ENCODE assay signal across 9 cellular contexts in the genomic region with DNA sequence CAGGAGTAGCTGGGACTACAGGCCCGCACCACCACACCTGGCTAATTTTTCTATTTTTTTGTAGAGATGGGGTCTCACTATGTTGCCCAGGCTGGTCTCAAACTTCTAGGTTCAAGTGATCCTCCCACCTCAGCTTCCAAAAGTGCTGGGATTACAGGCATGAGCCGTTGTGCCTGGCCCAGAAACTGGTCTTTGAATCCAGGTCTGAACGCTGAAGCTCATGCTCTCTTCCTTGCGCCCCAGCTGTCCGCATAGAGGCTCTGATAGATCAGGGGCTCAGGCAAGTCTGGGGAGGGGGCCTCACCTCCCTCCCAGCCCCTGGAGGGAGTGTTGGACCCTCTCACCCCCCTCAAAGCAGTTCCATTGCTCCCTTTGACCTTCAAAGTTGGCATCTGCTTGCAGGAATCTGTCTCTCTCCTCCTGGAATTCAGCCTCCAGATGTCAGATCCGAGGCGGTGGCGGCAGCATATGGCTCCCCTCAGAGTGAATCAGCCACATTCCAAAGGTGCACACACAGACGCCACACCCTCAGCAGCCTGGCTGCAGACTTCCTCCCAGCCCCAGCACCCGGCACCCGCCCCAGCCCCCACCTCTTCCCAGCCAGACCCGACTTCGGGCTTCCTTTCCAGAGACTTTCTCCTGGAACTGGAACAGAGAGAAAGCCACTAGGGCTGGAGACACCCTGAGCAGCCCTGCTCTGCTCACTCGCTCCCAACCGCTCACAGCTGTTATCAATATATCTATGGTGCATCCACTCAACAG. TPM values are rescaled to one million over a fixed set of nuclear protein-coding genes. Genes with fewer than 3 reads are reported as not detected.
DNase-seq lines count a peak whose midpoint lies in the region; ATAC-seq, FAIRE-seq and TF ChIP-seq lines count a peak whose summit lies in the region.
"Had no signal": no experiment of that assay in that cellular context is flagged by ENCODE, and none has a peak within 500 bp of the region (broad histone marks: within the 10 kb centered on the region; RNA-seq: fewer than 3 reads in every experiment).

No MANE protein-coding gene starts in this region.

- DNase-seq in HTR-8/SVneo (ENCODE audit: insufficient read length, low spot score) (peak; percentile 95), MCF 10A (ENCODE audit: unreplicated experiment) (peak; percentile 89), kidney epithelial cell (ENCODE audit: low read depth) (peak; percentile 81), tibial nerve (ENCODE audit: low spot score in 2 of 2) (no peak), RPMI8226 (no peak), G401 (ENCODE audit: low spot score) (no peak)
- no peak for DNase-seq in stimulated activated naive CD8-positive, alpha-beta T cell treated with anti-CD3 and anti-CD28 coated beads, Interleukin-15, amount 100 ng/mL, for 72 hours

- TF ChIP-seq EP300 in tibial nerve (IDR thresholded peaks at IDR 0.05): no peak

- H3K36me3 ChIP-seq in kidney epithelial cell (ENCODE audit: control insufficient read depth, insufficient read depth, low read length) (peaks cover 1% of the 10 kb centered on the region), tibial nerve (no peaks in the 10 kb centered on the region)

- peak overlapping the region in 3 of 4 donors; percentile 27 to 59 (median 44) for H3K27ac ChIP-seq in tibial nerve

- H3K27me3 ChIP-seq in kidney epithelial cell (ENCODE audit: control insufficient read depth, insufficient read depth, low read length): no peaks in the 10 kb centered on the region
- H3K27me3 ChIP-seq in tibial nerve: no peaks in the 10 kb centered on the region

- POLR2A ChIA-PET in MCF 10A (lab: Yijun Ruan, JAX): interaction anchor here (0.5 to 2.7 kb wide), 15 partner anchors 9 to 141 kb away, joined by 3 to 20 read pairs (median 4); partner anchors contain the start of gene TFAP4

- no peaks in the 10 kb centered on the region for H3K9me3 Mint-ChIP-seq in MCF 10A (ENCODE audit: unreplicated experiment)
- H3K9me3 Mint-ChIP-seq in stimulated activated naive CD8-positive, alpha-beta T cell treated with anti-CD3 and anti-CD28 coated beads, Interleukin-15, amount 100 ng/mL, for 72 hours: no peaks in the 10 kb centered on the region

- peaks cover 14% of the 10 kb centered on the region for H3K4me1 Mint-ChIP-seq in MCF 10A (ENCODE audit: insufficient read depth, unreplicated experiment)
- H3K4me1 Mint-ChIP-seq in stimulated activated naive CD8-positive, alpha-beta T cell treated with anti-CD3 and anti-CD28 coated beads, Interleukin-15, amount 100 ng/mL, for 72 hours: peaks cover 9% of the 10 kb centered on the region

- ATAC-seq in GM19397 (IDR thresholded peaks at IDR 0.05; ENCODE audit: unreplicated experiment): no peak
- no peak for ATAC-seq in stimulated activated naive CD8-positive, alpha-beta T cell treated with anti-CD3 and anti-CD28 coated beads, Interleukin-15, amount 100 ng/mL, for 72 hours

- TSS peak; percentile 15 for BruUV-seq in MCF 10A (replicated peaks; lab: Mats Ljungman, UMichigan)

- H3K9me3 ChIP-seq in tibial nerve: no peaks in the 10 kb centered on the region

- peak overlapping the region; percentile 44 for H3K4me3 Mint-ChIP-seq in MCF 10A (ENCODE audit: unreplicated experiment)
- H3K4me3 Mint-ChIP-seq in stimulated activated naive CD8-positive, alpha-beta T cell treated with anti-CD3 and anti-CD28 coated beads, Interleukin-15, amount 100 ng/mL, for 72 hours: no peak overlapping the region
- H3K4me3 Mint-ChIP-seq: activated naive CD8-positive, alpha-beta T cell had no signal

- H3K27me3 Mint-ChIP-seq in MCF 10A (ENCODE audit: insufficient read depth, unreplicated experiment): no peaks in the 10 kb centered on the region
- H3K27me3 Mint-ChIP-seq in stimulated activated naive CD8-positive, alpha-beta T cell treated with anti-CD3 and anti-CD28 coated beads, Interleukin-15, amount 100 ng/mL, for 72 hours: peaks cover 3% of the 10 kb centered on the region
- H3K27me3 Mint-ChIP-seq: activated naive CD8-positive, alpha-beta T cell had no signal

- no peak overlapping the region for H3K4me3 ChIP-seq in kidney epithelial cell (ENCODE audit: low read depth, low read length)
- H3K4me3 ChIP-seq in tibial nerve: no peak overlapping the region

- H3K4me1 ChIP-seq in tibial nerve: peaks cover 0 to 24% (median 14%) of the 10 kb centered on the region in 4 donors

- intact Hi-C loops in MCF 10A (cut with micrococcal nuclease): loop anchor here (1.0 kb wide), 2 partner anchors 8 to 9 kb away; no protein-coding TSS in a partner anchor

- TF ChIP-seq POLR2A in tibial nerve (IDR thresholded peaks at IDR 0.05): no peak

- 36 to 47% methylated on average over 14 to 15 of the region's 15 CpGs for WGBS in tibial nerve, 2 donors

- CTCF ChIA-PET in MCF 10A (lab: Yijun Ruan, JAX): interaction anchor here (0.6 to 5.2 kb wide), 8 partner anchors 10 to 102 kb away, joined by 3 to 30 read pairs (median 4); no protein-coding TSS in a partner anchor

- in situ Hi-C loops in G401 (cut with HindIII; ENCODE audit: low sequenced_read_pairs): no loop called here

- TF ChIP-seq CTCF in MCF 10A (IDR thresholded peaks at IDR 0.05; ENCODE audit: unreplicated experiment): no peak
- peak; percentile 1 for TF ChIP-seq CTCF in kidney epithelial cell (IDR thresholded peaks at IDR 0.05; ENCODE audit: insufficient read depth, low read length, poor library complexity, severe bottlenecking)
- TF ChIP-seq CTCF in tibial nerve (IDR thresholded peaks at IDR 0.05): no peak

- H3K36me3 Mint-ChIP-seq in MCF 10A (ENCODE audit: insufficient read depth, unreplicated experiment): peaks cover 16% of the 10 kb centered on the region
- H3K36me3 Mint-ChIP-seq: activated naive CD8-positive, alpha-beta T cell had no signal

- FAIRE-seq in HTR-8/SVneo (lab: Jason Lieb, UNC): peak; percentile 77

- H3K27ac Mint-ChIP-seq in MCF 10A (ENCODE audit: low read depth, unreplicated experiment): peak overlapping the region; percentile 96
- no peak overlapping the region for H3K27ac Mint-ChIP-seq in stimulated activated naive CD8-positive, alpha-beta T cell treated with anti-CD3 and anti-CD28 coated beads, Interleukin-15, amount 100 ng/mL, for 72 hours
- H3K27ac Mint-ChIP-seq: activated naive CD8-positive, alpha-beta T cell had no signal

RNA-seq across cellular contexts. Expression of gene GLIS2, which starts 16.9 kb away (rescaled TPM):
- 14.7 and 15.8 TPM in 2 replicates for total RNA-seq in MCF 10A (2022)
- total RNA-seq in kidney epithelial cell: 11.5 and 14.7 TPM in 2 replicates
- total RNA-seq in tibial nerve: 10 to 100 TPM in 3 of 4 donors, 1 to 10 TPM in 1; 9.0 to 11.1 (median 10.8) TPM
- 0.44 and 0.80 TPM in 2 replicates for total RNA-seq in G401 (2014; rRNA removed; shearing (Covaris generic))

RNA-seq across cellular contexts. Expression of gene TFAP4, which starts 26.1 kb away (rescaled TPM):
- total RNA-seq in MCF 10A (2022) (15.5 and 23.9 TPM in 2 replicates), kidney epithelial cell (7.1 and 10.4 TPM in 2 replicates), tibial nerve (10 to 100 TPM in 2 of 4 donors, 1 to 10 TPM in 2; 6.9 to 16.8 (median 11.7) TPM)
- total RNA-seq in G401 (2014; rRNA removed; shearing (Covaris generic)): 14.5 and 38.3 TPM in 2 replicates

RNA-seq across cellular contexts. Expression of gene PAM16, which starts 52.2 kb away (rescaled TPM):
- total RNA-seq in MCF 10A (2022) (71.8 and 117 TPM in 2 replicates), kidney epithelial cell (58.1 and 62.8 TPM in 2 replicates), tibial nerve (10 to 100 TPM; 45.1 to 95.1 (median 60.7) TPM)
- 68.3 and 83.9 TPM in 2 replicates for total RNA-seq in G401 (2014; rRNA removed; shearing (Covaris generic))

RNA-seq across cellular contexts. Expression of gene SRL, which starts 57.1 kb away (rescaled TPM):
- not detected in 2 replicates for total RNA-seq in MCF 10A (2022)
- not detected in 2 replicates for total RNA-seq in kidney epithelial cell
- 1 to 10 TPM in 3 of 4 donors, under 1 TPM in 1; 0.84 to 3.6 (median 1.5) TPM for total RNA-seq in tibial nerve
- 0.07 and 0.37 TPM in 2 replicates for total RNA-seq in G401 (2014; rRNA removed; shearing (Covaris generic))

Comparison
In these comparisons a context has a peak if more than half of its experiments do, and no peak if none do; other contexts are left out.
1. DNase-seq: peak in HTR-8/SVneo (single experiment), MCF 10A (single experiment) and kidney epithelial cell (single experiment); none in tibial nerve (0 of 2), RPMI8226 (single experiment), G401 (single experiment) and stimulated activated naive CD8-positive, alpha-beta T cell treated with anti-CD3 and anti-CD28 coated beads, Interleukin-15, amount 100 ng/mL, for 72 hours (0 of 2).